In genomic region chr11:130464289-130464812, GRCh38 we compare ENCODE assay signal across 20 cellular contexts. TPM values are rescaled to one million over a fixed set of nuclear protein-coding genes. Genes with fewer than 3 reads are reported as not detected.
DNase-seq lines count a peak whose midpoint lies in the region; ATAC-seq and TF ChIP-seq lines count a peak whose summit lies in the region.
"Had no signal": no experiment of that assay in that cellular context is flagged by ENCODE, and none has a peak within 500 bp of the region (broad histone marks: within the 10 kb centered on the region; RNA-seq: fewer than 3 reads in every experiment).

No MANE protein-coding gene starts in this region.

- H3K9me3 ChIP-seq in IMR-90 (ENCODE audit: control insufficient read depth, insufficient read depth, low read length) = no peaks in the 10 kb centered on the region
- H3K9me3 ChIP-seq: Peyer's patch, SJCRH30 had no signal

- no peaks in the 10 kb centered on the region for H3K27me3 ChIP-seq in IMR-90 (ENCODE audit: control insufficient read depth, insufficient read depth, low read length)
- H3K27me3 ChIP-seq: Peyer's patch, SJCRH30 had no signal

- H2BK120ac ChIP-seq in IMR-90 (ENCODE audit: low read depth, low read length) = no peak overlapping the region

- no peak overlapping the region for H4K8ac ChIP-seq in IMR-90 (ENCODE audit: low read depth in 2 of 2, low read length in 2 of 2)

- no peak overlapping the region for H3K18ac ChIP-seq in IMR-90 (ENCODE audit: low read depth, low read length)

- H2AK9ac ChIP-seq in IMR-90 (replicated peaks; ENCODE audit: low read depth, low read length, poor library complexity) = no peak overlapping the region

- H3K9me1 ChIP-seq in IMR-90 (ENCODE audit: insufficient read depth, low read length) = no peaks in the 10 kb centered on the region

- H3K4ac ChIP-seq in IMR-90 (ENCODE audit: low read depth, low read length) = no peak overlapping the region

- no peak overlapping the region for H3K4me2 ChIP-seq in IMR-90 (ENCODE audit: low read depth, low read length)
- H3K4me2 ChIP-seq: KMS-11 had no signal

- intact Hi-C loops in IMR-90 (cut with micrococcal nuclease) = no loop called here

- H3K14ac ChIP-seq in IMR-90 (replicated peaks; ENCODE audit: low read depth, low read length) = no peak overlapping the region

- no peak overlapping the region for H2BK15ac ChIP-seq in IMR-90 (ENCODE audit: low read depth, low read length)

- POLR2A ChIA-PET in IMR-90 (lab: Charles Lee; ENCODE audit: unreplicated experiment) = no interaction called here

- no peak overlapping the region for H3K23ac ChIP-seq in IMR-90 (ENCODE audit: low read depth, low read length)

- ATAC-seq in IMR-90 (ENCODE audit: low read depth) = no peak
- ATAC-seq: GM12878, T-cell had no signal

- H2BK5ac ChIP-seq in IMR-90 (ENCODE audit: low read depth, low read length, poor library complexity, severe bottlenecking) = no peak overlapping the region

- no peak overlapping the region for H2AK5ac ChIP-seq in IMR-90 (ENCODE audit: low read depth, low read length)

- TF ChIP-seq CTCF in IMR-90 (conservative IDR thresholded peaks at IDR 0.05; ENCODE audit: low read depth, low read length) = no peak

- DNase-seq in EH (ENCODE audit: low read depth) (peak; percentile 86), IMR-90 (peak; percentile 42), fibroblast of peridontal ligament (ENCODE audit: extremely low read depth) (peak; percentile 66), renal cortical epithelial cell (ENCODE audit: low read depth) (peak; percentile 36), D341Med (ENCODE audit: low spot score) (no peak), pons (ENCODE audit: low spot score) (no peak)
- no peak for DNase-seq in activated CD4-positive, CD25-positive, alpha-beta regulatory T cell treated with anti-CD3 and anti-CD28 coated beads, Interleukin-2, amount 50 U/mL, for 72 hours
- DNase-seq: CD4-positive, CD25-positive, alpha-beta regulatory T cell; DMS153; GDM1; NCI-H1105 treated with DMSO at 0.1 percent for 48 hours; NCI-H2029 treated with DMSO at 0.1 percent for 48 hours; NCI-H226; NCI-H524; NCI-H774; Peyer's patch; SJCRH30; T-cell had no signal

- CTCF ChIA-PET in IMR-90 (lab: Yijun Ruan, JAX) = no interaction called here

- no peak overlapping the region for H2BK20ac ChIP-seq in IMR-90 (ENCODE audit: low read depth, low read length)

- no peak overlapping the region for H4K5ac ChIP-seq in IMR-90 (ENCODE audit: low read depth, low read length)

- no peak overlapping the region for H3K27ac ChIP-seq in IMR-90 (ENCODE audit: insufficient read depth, low read length)
- H3K27ac ChIP-seq: KMS-11, Peyer's patch, SJCRH30 had no signal

- no TSS peak for BruUV-seq in IMR-90 (replicated peaks; lab: Mats Ljungman, UMichigan)

- H3K36me3 ChIP-seq in IMR-90 (ENCODE audit: control insufficient read depth, insufficient read depth, low read length) = peaks cover 81% of the 10 kb centered on the region
- H3K36me3 ChIP-seq: SJCRH30 had no signal

- no peak overlapping the region for H3K9ac ChIP-seq in IMR-90 (ENCODE audit: low read depth, low read length)
- H3K9ac ChIP-seq: KMS-11 had no signal

- H4K91ac ChIP-seq in IMR-90 (ENCODE audit: insufficient read depth, low read depth, low read length) = no peak overlapping the region

- no peak for TF ChIP-seq RAD21 in IMR-90 (IDR thresholded peaks at IDR 0.05; ENCODE audit: low read length)

- H3K56ac ChIP-seq in IMR-90 (ENCODE audit: extremely low read depth, insufficient read depth, low read length) = no peak overlapping the region

- TF ChIP-seq POLR2A in IMR-90 (IDR thresholded peaks at IDR 0.05; ENCODE audit: low read depth, low read length) = no peak

- in situ Hi-C loops in IMR-90 (cut with MboI; ENCODE audit: low sequenced_read_pairs) = no loop called here

- no peak overlapping the region for H3K4me3 ChIP-seq in IMR-90 (ENCODE audit: insufficient read depth, low read depth, low read length)
- H3K4me3 ChIP-seq: GM12878, Peyer's patch, SJCRH30 had no signal

- no peaks in the 10 kb centered on the region for H3K79me1 ChIP-seq in IMR-90 (ENCODE audit: low read depth in 1 of 2, low read length in 2 of 2)

- H4K20me1 ChIP-seq in IMR-90 (ENCODE audit: insufficient read depth, low read length) = no peaks in the 10 kb centered on the region

- no peaks in the 10 kb centered on the region for H3K4me1 ChIP-seq in IMR-90 (ENCODE audit: control insufficient read depth, insufficient read depth, low read length)
- H3K4me1 ChIP-seq: Peyer's patch, SJCRH30 had no signal

- dilution Hi-C loops in IMR-90 (cut with HindIII; ENCODE audit: low sequenced_read_pairs, unreplicated experiment) = no loop called here

- no peak overlapping the region for H2AFZ ChIP-seq in IMR-90 (replicated peaks; ENCODE audit: low read length, poor library complexity)

TF ChIP-seq in IMR-90, 13 proteins besides CTCF, POLR2A, EP300 and RAD21:
- TF ChIP-seq NFE2L2 (IDR thresholded peaks at IDR 0.05; ENCODE audit: low read depth, low read length) = no peak
- TF ChIP-seq CEBPB (IDR thresholded peaks at IDR 0.05; ENCODE audit: low read depth, low read length) = no peak
- no peak for TF ChIP-seq CHD1 (IDR thresholded peaks at IDR 0.05; ENCODE audit: low read depth, low read length)
- TF ChIP-seq MAFK (IDR thresholded peaks at IDR 0.05; ENCODE audit: low read depth, low read length) = no peak
- no peak for TF ChIP-seq FOS (IDR thresholded peaks at IDR 0.05; ENCODE audit: low read depth, low read length)

RNA-seq across cellular contexts. Expression of gene ADAMTS15, which starts 15.9 kb away (rescaled TPM):
- 3.0 and 3.1 TPM in 2 replicates for total RNA-seq in IMR-90 (2012; rRNA removed)
- 4.7 and 5.0 TPM in 2 replicates for polyA plus RNA-seq in IMR-90 (2012; rRNA removed)
- 3.3 and 6.1 TPM in 2 replicates for polyA plus RNA-seq in IMR-90 (2012; cell fraction: cytosol; rRNA removed)
- polyA plus RNA-seq in IMR-90 (2012; cell fraction: nucleus; rRNA removed; ENCODE audit: low replicate concordance) = 9.5 and 11.7 TPM in 2 replicates
- 0.35 and 2.0 TPM in 2 replicates for total RNA-seq in renal cortical epithelial cell
- total RNA-seq: CD4-positive, CD25-positive, alpha-beta regulatory T cell; GM12878 had no signal
- polyA plus RNA-seq: CD4-positive, CD25-positive, alpha-beta regulatory T cell; GM12878 had no signal

RNA-seq across cellular contexts. Expression of gene ADAMTS8, which starts 35.9 kb away (rescaled TPM):
- total RNA-seq in IMR-90 (2012; rRNA removed) = under 0.01 TPM in 2 replicates
- 0.39 and 0.60 TPM in 2 replicates for polyA plus RNA-seq in IMR-90 (2012; rRNA removed)
- 0.30 and 1.3 TPM in 2 replicates for polyA plus RNA-seq in IMR-90 (2012; cell fraction: cytosol; rRNA removed)
- 0.39 and 0.83 TPM in 2 replicates for polyA plus RNA-seq in IMR-90 (2012; cell fraction: nucleus; rRNA removed; ENCODE audit: low replicate concordance)
- total RNA-seq in renal cortical epithelial cell = not detected in 2 replicates
- total RNA-seq: CD4-positive, CD25-positive, alpha-beta regulatory T cell; GM12878; SJCRH30 had no signal
- polyA plus RNA-seq: GM12878 had no signal

Comparison
In these comparisons a context has a peak if more than half of its experiments do, and no peak if none do; other contexts are left out.
1. DNase-seq: peak in EH (single experiment), IMR-90 (single experiment), fibroblast of peridontal ligament (single experiment) and renal cortical epithelial cell (single experiment); none in activated CD4-positive, CD25-positive, alpha-beta regulatory T cell treated with anti-CD3 and anti-CD28 coated beads, Interleukin-2, amount 50 U/mL, for 72 hours (single experiment), D341Med (single experiment) and pons (single experiment).